Comparison of ENCODE assay signal across 17 cellular contexts in the genomic region with DNA sequence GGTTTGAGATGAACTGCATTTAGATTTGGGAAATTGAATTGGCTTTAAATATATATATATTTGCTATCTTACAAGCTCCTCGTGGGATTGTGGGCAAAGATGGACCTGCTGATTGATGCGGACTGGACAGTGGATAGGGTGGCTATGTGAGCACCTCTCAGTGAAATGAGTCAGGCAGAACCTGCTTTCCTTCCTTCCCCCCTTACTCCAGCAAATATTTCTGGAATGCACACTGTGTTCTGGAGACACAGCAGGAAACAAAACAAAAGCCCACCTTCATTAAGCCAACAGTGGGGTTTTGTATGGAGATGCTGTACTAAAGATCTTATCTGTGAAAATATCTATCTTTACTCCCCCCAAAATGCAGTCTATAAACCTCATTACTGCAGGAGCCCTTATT.
DNase-seq lines count a peak whose midpoint lies in the region; ATAC-seq, FAIRE-seq and TF ChIP-seq lines count a peak whose summit lies in the region.
"Had no signal": no experiment of that assay in that cellular context is flagged by ENCODE, and none has a peak within 500 bp of the region (broad histone marks: within the 10 kb centered on the region; RNA-seq: fewer than 3 reads in every experiment).

No MANE protein-coding gene starts in this region.

- no peak overlapping the region for H3K4ac ChIP-seq in H1 (replicated peaks; ENCODE audit: insufficient read length, low read depth, low read length)
- no peak overlapping the region for H3K4ac ChIP-seq in mesenchymal stem cell (ENCODE audit: low read depth in 1 of 2, low read length in 2 of 2)

- H3K23ac ChIP-seq in H1 (ENCODE audit: insufficient read length) (no peak overlapping the region), mesenchymal stem cell (ENCODE audit: low read length in 2 of 2) (no peak overlapping the region)

- no peak overlapping the region for H3K56ac ChIP-seq in H1 (replicated peaks; ENCODE audit: insufficient read length, low read depth, low read length)

- POLR2A ChIA-PET in activated CD4-positive, alpha-beta T cell treated with anti-CD3 and anti-CD28 coated beads, Interleukin-2, amount 10 ng/mL, durations not matched to agents 7 days and 5 days (lab: Charles Lee): no interaction called here
- POLR2A ChIA-PET in H1 (lab: Charles Lee; ENCODE audit: partially characterized antibody): interaction anchor here (1.0 to 1.3 kb wide), 2 partner anchors 21 to 43 kb away, joined by 3 to 4 read pairs; no protein-coding TSS in a partner anchor

- H2BK120ac ChIP-seq in H1 (replicated peaks; ENCODE audit: low read depth, low read length): no peak overlapping the region
- no peak overlapping the region for H2BK120ac ChIP-seq in mesenchymal stem cell (ENCODE audit: low read depth, low read length)

- WGBS in H1 (ENCODE audit: extremely low coverage in 1 of 2, insufficient coverage in 1 of 2, insufficient read length in 1 of 2, insufficient replicate concordance in 2 of 2, low coverage in 1 of 2, low lambda C conversion rate in 2 of 2, missing lambda C conversion rate in 1 of 2), 2 experiments: 91% methylated on average over 2 of the region's 2 CpGs; no CpG with 5 or more reads in 1 of the 2 experiments
- 100% methylated on average over 2 of the region's 2 CpGs for WGBS in mesenchymal stem cell
- WGBS in mammary epithelial cell (ENCODE audit: low coverage, missing lambda C conversion rate): 95% methylated on average over 2 of the region's 2 CpGs

- no peak overlapping the region for H3K4me3 ChIP-seq in H1 (ENCODE audit: extremely low read depth in 1 of 4, insufficient read depth in 2 of 4, low read depth in 3 of 4, low read length in 4 of 4)
- no peak overlapping the region for H3K4me3 ChIP-seq in mesenchymal stem cell (ENCODE audit: insufficient read depth in 1 of 2, low read depth in 1 of 2, low read length in 2 of 2)
- no peak overlapping the region for H3K4me3 ChIP-seq in mammary epithelial cell (replicated peaks in 1 of 3; ENCODE audit: insufficient read depth in 1 of 3, low read depth in 2 of 3, low read length in 3 of 3)
- H3K4me3 ChIP-seq: SJCRH30 had no signal

- no peak for TF ChIP-seq POLR2A in H1 (IDR thresholded peaks at IDR 0.05; ENCODE audit: control extremely low read depth in 1 of 2, low read depth in 2 of 2, low read length in 2 of 2)

- H3K9me3 ChIP-seq in H1 (ENCODE audit: insufficient read depth in 2 of 2, low read depth in 1 of 2, low read length in 1 of 2): no peaks in the 10 kb centered on the region
- H3K9me3 ChIP-seq in mesenchymal stem cell (ENCODE audit: control insufficient read depth, low read length): no peaks in the 10 kb centered on the region
- H3K9me3 ChIP-seq in mammary epithelial cell (replicated peaks; ENCODE audit: insufficient read depth, low read length): no peaks in the 10 kb centered on the region
- H3K9me3 ChIP-seq: SJCRH30 had no signal

- DNase-seq in activated CD4-positive, alpha-beta T cell treated with anti-CD3 and anti-CD28 coated beads, Interleukin-2, amount 10 ng/mL, durations not matched to agents 7 days and 5 days: no peak
- no peak for DNase-seq in activated CD4-positive, alpha-beta T cell treated with anti-CD3 and anti-CD28 coated beads, Interleukin-2, amount 10 ng/mL, durations not matched to agents 24 days and 14 days
- DNase-seq in H1 (ENCODE audit: low read depth in 1 of 2, low spot score in 2 of 2) (no peak), mesenchymal stem cell (no peak), mammary epithelial cell (no peak), AG08395 (ENCODE audit: low spot score) (no peak), NCI-H146 treated with DMSO at 0.1 percent for 48 hours (lab: John Stamatoyannopoulos, UW; ENCODE audit: unreplicated experiment) (no peak)
- DNase-seq: C1 segment of cervical spinal cord, DMS 273 treated with DMSO at 0.1 percent for 48 hours, H9, NCI-H1930, PC-3, SJCRH30 had no signal

- no peaks in the 10 kb centered on the region for H3K27me3 ChIP-seq in H1 (replicated peaks in 1 of 4; ENCODE audit: control insufficient read depth in 3 of 4, extremely low read depth in 1 of 4, insufficient read depth in 3 of 4, low read length in 3 of 4)
- H3K27me3 ChIP-seq in mesenchymal stem cell (ENCODE audit: control insufficient read depth in 1 of 2, insufficient read depth in 1 of 2, low read length in 2 of 2): no peaks in the 10 kb centered on the region
- no peaks in the 10 kb centered on the region for H3K27me3 ChIP-seq in mammary epithelial cell (ENCODE audit: insufficient read depth, low read length)
- H3K27me3 ChIP-seq: SJCRH30 had no signal

- no peak overlapping the region for H4K91ac ChIP-seq in H1 (replicated peaks; ENCODE audit: insufficient read length, low read length)
- no peak overlapping the region for H4K91ac ChIP-seq in mesenchymal stem cell (ENCODE audit: low read length)

- in situ Hi-C loops in mammary epithelial cell (cut with MboI; ENCODE audit: low sequenced_read_pairs in 2 of 2): no loop called here

- no peak overlapping the region for H3K4me3 Mint-ChIP-seq in activated CD4-positive, alpha-beta T cell treated with anti-CD3 and anti-CD28 coated beads, Interleukin-2, amount 10 ng/mL, durations not matched to agents 7 days and 5 days
- no peak overlapping the region for H3K4me3 Mint-ChIP-seq in activated CD4-positive, alpha-beta T cell treated with anti-CD3 and anti-CD28 coated beads, Interleukin-2, amount 10 ng/mL, durations not matched to agents 24 days and 14 days
- H3K4me3 Mint-ChIP-seq: H9, IgD-negative memory B cell had no signal

- H3K18ac ChIP-seq in H1 (ENCODE audit: extremely low read depth, low read length) (no peak overlapping the region), mesenchymal stem cell (ENCODE audit: low read depth in 1 of 2, low read length in 2 of 2) (no peak overlapping the region)

- peaks cover 7% of the 10 kb centered on the region for H3K36me3 Mint-ChIP-seq in activated CD4-positive, alpha-beta T cell treated with anti-CD3 and anti-CD28 coated beads, Interleukin-2, amount 10 ng/mL, durations not matched to agents 7 days and 5 days (ENCODE audit: low read depth)
- H3K36me3 Mint-ChIP-seq in activated CD4-positive, alpha-beta T cell treated with anti-CD3 and anti-CD28 coated beads, Interleukin-2, amount 10 ng/mL, durations not matched to agents 24 days and 14 days (ENCODE audit: low read depth): peaks cover 14% of the 10 kb centered on the region

- intact Hi-C loops in activated CD4-positive, alpha-beta T cell treated with anti-CD3 and anti-CD28 coated beads, Interleukin-2, amount 10 ng/mL, durations not matched to agents 24 days and 14 days (cut with micrococcal nuclease): no loop called here
- intact Hi-C loops in mammary epithelial cell (cut with micrococcal nuclease): no loop called here

- H3K4me2 ChIP-seq in H1 (ENCODE audit: insufficient read depth in 1 of 2, low read depth in 2 of 2, low read length in 2 of 2) (no peak overlapping the region), mesenchymal stem cell (ENCODE audit: low read length, poor library complexity, severe bottlenecking) (peak overlapping the region; percentile 16), mammary epithelial cell (ENCODE audit: insufficient read depth, low read depth, low read length) (no peak overlapping the region)

- H3K27me3 Mint-ChIP-seq in activated CD4-positive, alpha-beta T cell treated with anti-CD3 and anti-CD28 coated beads, Interleukin-2, amount 10 ng/mL, durations not matched to agents 7 days and 5 days: no peaks in the 10 kb centered on the region
- no peaks in the 10 kb centered on the region for H3K27me3 Mint-ChIP-seq in activated CD4-positive, alpha-beta T cell treated with anti-CD3 and anti-CD28 coated beads, Interleukin-2, amount 10 ng/mL, durations not matched to agents 24 days and 14 days
- H3K27me3 Mint-ChIP-seq: IgD-negative memory B cell had no signal

- no peaks in the 10 kb centered on the region for H3K4me1 Mint-ChIP-seq in activated CD4-positive, alpha-beta T cell treated with anti-CD3 and anti-CD28 coated beads, Interleukin-2, amount 10 ng/mL, durations not matched to agents 7 days and 5 days
- H3K4me1 Mint-ChIP-seq in activated CD4-positive, alpha-beta T cell treated with anti-CD3 and anti-CD28 coated beads, Interleukin-2, amount 10 ng/mL, durations not matched to agents 24 days and 14 days: peaks cover 4% of the 10 kb centered on the region

- CTCF ChIA-PET in activated CD4-positive, alpha-beta T cell treated with anti-CD3 and anti-CD28 coated beads, Interleukin-2, amount 10 ng/mL, durations not matched to agents 7 days and 5 days (lab: Charles Lee): no interaction called here
- CTCF ChIA-PET in H1 (lab: Charles Lee; ENCODE audit: partially characterized antibody) (interaction anchor here (0.6 to 1.5 kb wide), 3 partner anchors 10 to 255 kb away, joined by 3 to 4 read pairs (median 3); no protein-coding TSS in a partner anchor), mammary epithelial cell (lab: Charles Lee; ENCODE audit: low non-redundant PET) (no interaction called here)

- no peak overlapping the region for H2AFZ ChIP-seq in H1 (ENCODE audit: low read length)
- H2AFZ ChIP-seq in mesenchymal stem cell (ENCODE audit: low read depth, low read length): no peak overlapping the region
- no peak overlapping the region for H2AFZ ChIP-seq in mammary epithelial cell (ENCODE audit: low read depth, low read length)

- H2BK15ac ChIP-seq in H1 (ENCODE audit: low read length): no peak overlapping the region
- no peak overlapping the region for H2BK15ac ChIP-seq in mesenchymal stem cell (ENCODE audit: low read depth, poor library complexity, severe bottlenecking)

- ATAC-seq in GM19328 (IDR thresholded peaks at IDR 0.05; ENCODE audit: unreplicated experiment): no peak
- ATAC-seq: PC-3 had no signal

- no peak overlapping the region for H2BK20ac ChIP-seq in H1 (ENCODE audit: low read length)

- H2BK5ac ChIP-seq in H1 (ENCODE audit: low read depth, low read length) (no peak overlapping the region), mesenchymal stem cell (ENCODE audit: low read depth, low read length, poor library complexity, severe bottlenecking) (no peak overlapping the region)

- dilution Hi-C loops in mammary epithelial cell (cut with HindIII; ENCODE audit: low sequenced_read_pairs): no loop called here

- TF ChIP-seq EP300 in H1 (IDR thresholded peaks at IDR 0.05; ENCODE audit: borderline replicate concordance in 1 of 2, low read depth in 2 of 2, low read length in 2 of 2): no peak

- H4K8ac ChIP-seq in H1 (ENCODE audit: extremely low read depth, insufficient read depth, low read length) (no peak overlapping the region), mesenchymal stem cell (ENCODE audit: low read length) (no peak overlapping the region)

- H3K23me2 ChIP-seq in H1 (ENCODE audit: low read depth, low read length): no peaks in the 10 kb centered on the region; the same call in 1 of the 2 replicates

- H3K36me3 ChIP-seq in H1 (ENCODE audit: control insufficient read depth in 2 of 4, insufficient read depth in 4 of 4, low read length in 3 of 4) (0 out of 8 replicates have a peak, but pooled peaks cover 0 to 2% (median 0%) of the 10 kb centered on the region in 4 experiments), mesenchymal stem cell (ENCODE audit: control insufficient read depth in 1 of 2, insufficient read depth in 2 of 2, low read depth in 1 of 2, low read length in 2 of 2) (peaks cover 0 to 16% of the 10 kb centered on the region in 2 experiments), mammary epithelial cell (ENCODE audit: insufficient read depth, low read length) (peaks cover 8% of the 10 kb centered on the region)
- H3K36me3 ChIP-seq: SJCRH30 had no signal

- H3K9me3 Mint-ChIP-seq in activated CD4-positive, alpha-beta T cell treated with anti-CD3 and anti-CD28 coated beads, Interleukin-2, amount 10 ng/mL, durations not matched to agents 7 days and 5 days: no peaks in the 10 kb centered on the region
- H3K9me3 Mint-ChIP-seq in activated CD4-positive, alpha-beta T cell treated with anti-CD3 and anti-CD28 coated beads, Interleukin-2, amount 10 ng/mL, durations not matched to agents 24 days and 14 days: no peaks in the 10 kb centered on the region
- H3K9me3 Mint-ChIP-seq: H9, IgD-negative memory B cell had no signal

- no peak overlapping the region for H4K5ac ChIP-seq in H1 (ENCODE audit: insufficient read length, low read depth, low read length)

- no peak for TF ChIP-seq RAD21 in H1 (IDR thresholded peaks at IDR 0.05 in 1 of 2, conservative IDR thresholded peaks at IDR 0.05 in 1 of 2; ENCODE audit: low read depth in 2 of 2, low read length in 2 of 2)

- H3K9ac ChIP-seq in H1 (replicated peaks in 1 of 4; ENCODE audit: extremely low read depth in 1 of 4, low read depth in 3 of 4, low read length in 3 of 4) (no peak overlapping the region), mesenchymal stem cell (ENCODE audit: low read length) (no peak overlapping the region), mammary epithelial cell (ENCODE audit: insufficient read depth, low read length) (no peak overlapping the region)

- H3K14ac ChIP-seq in H1 (ENCODE audit: insufficient read length) (no peak overlapping the region), mesenchymal stem cell (ENCODE audit: low read length in 2 of 2) (no peak overlapping the region)

- BruUV-seq in mammary epithelial cell (replicated peaks; lab: Mats Ljungman, UMichigan): no TSS peak

- H2BK12ac ChIP-seq in H1 (ENCODE audit: low read depth, low read length): no peak overlapping the region
- H2BK12ac ChIP-seq in mesenchymal stem cell (ENCODE audit: low read length in 2 of 2): no peak overlapping the region

- FAIRE-seq in H1 (lab: Jason Lieb, UNC): no peak
- FAIRE-seq: GM12892, HTR-8/SVneo had no signal

- no peak overlapping the region for H3K27ac ChIP-seq in H1 (ENCODE audit: low read depth, low read length)
- no peak overlapping the region for H3K27ac ChIP-seq in mesenchymal stem cell (ENCODE audit: low read length, poor library complexity, severe bottlenecking)
- H3K27ac ChIP-seq in mammary epithelial cell (ENCODE audit: insufficient read depth, low read depth, low read length): no peak overlapping the region
- H3K27ac ChIP-seq: SJCRH30 had no signal

- peaks cover 0 to 7% (median 4%) of the 10 kb centered on the region in 4 experiments; a peak in 4 of 7 replicates for H3K4me1 ChIP-seq in H1 (replicated peaks in 1 of 4; ENCODE audit: control insufficient read depth in 3 of 4, insufficient read depth in 4 of 4, low read length in 3 of 4)
- H3K4me1 ChIP-seq in mesenchymal stem cell (ENCODE audit: control insufficient read depth, insufficient read depth, low read depth, low read length): peaks cover 2% of the 10 kb centered on the region
- H3K4me1 ChIP-seq in mammary epithelial cell (ENCODE audit: insufficient read depth, low read length): no peaks in the 10 kb centered on the region
- H3K4me1 ChIP-seq: SJCRH30 had no signal

- H3K79me2 ChIP-seq in H1 (ENCODE audit: control insufficient read depth in 1 of 2, insufficient read depth in 2 of 2, low read length in 2 of 2): no peaks in the 10 kb centered on the region
- H3K79me2 ChIP-seq in mammary epithelial cell (ENCODE audit: insufficient read depth, low read length): peaks cover 6% of the 10 kb centered on the region

- peak overlapping the region; percentile 62 for H3K27ac Mint-ChIP-seq in activated CD4-positive, alpha-beta T cell treated with anti-CD3 and anti-CD28 coated beads, Interleukin-2, amount 10 ng/mL, durations not matched to agents 7 days and 5 days
- no peak overlapping the region for H3K27ac Mint-ChIP-seq in activated CD4-positive, alpha-beta T cell treated with anti-CD3 and anti-CD28 coated beads, Interleukin-2, amount 10 ng/mL, durations not matched to agents 24 days and 14 days

- H2AK5ac ChIP-seq in H1 (ENCODE audit: low read depth, low read length) (no peak overlapping the region), mesenchymal stem cell (ENCODE audit: low read length, severe bottlenecking) (no peak overlapping the region)

- TF ChIP-seq CTCF in H1 (IDR thresholded peaks at IDR 0.05; ENCODE audit: control extremely low read depth in 1 of 3, insufficient read depth in 1 of 3, low read depth in 1 of 3, low read length in 3 of 3) (no peak), mammary epithelial cell (conservative IDR thresholded peaks at IDR 0.05 in 1 of 2, IDR thresholded peaks at IDR 0.05 in 1 of 2; ENCODE audit: extremely low read depth in 1 of 2, insufficient read depth in 1 of 2, low read depth in 1 of 2, low read length in 2 of 2) (no peak)

- H3K79me1 ChIP-seq in H1 (ENCODE audit: low read depth, low read length): no peaks in the 10 kb centered on the region; the same call in 1 of the 2 replicates
- peaks cover 32% of the 10 kb centered on the region for H3K79me1 ChIP-seq in mesenchymal stem cell (replicated peaks; ENCODE audit: low read length, poor library complexity, severe bottlenecking)

- peaks cover 0 to 4% of the 10 kb centered on the region in 2 experiments for H4K20me1 ChIP-seq in H1 (replicated peaks in 1 of 2; ENCODE audit: control insufficient read depth in 1 of 2, insufficient read depth in 2 of 2, low read length in 2 of 2)
- no peaks in the 10 kb centered on the region for H4K20me1 ChIP-seq in mammary epithelial cell (ENCODE audit: insufficient read depth, low read length)
